ENCODE assay signal across 1 cellular context in genomic region chr5:73507062-73507461, GRCh38.
TF ChIP-seq lines count a peak whose summit lies in the region.

No MANE protein-coding gene starts in this region.

TF ChIP-seq in GM23338, 12 proteins besides CTCF, POLR2A, EP300 and RAD21 (continued from another document):
- TF ChIP-seq REST (IDR thresholded peaks at IDR 0.05; ENCODE audit: unreplicated experiment): no peak
- TF ChIP-seq ZNF114 (CRISPR knock-in tag; IDR thresholded peaks at IDR 0.05): no peak
- TF ChIP-seq EZH2 (IDR thresholded peaks at IDR 0.05; ENCODE audit: low read depth, unreplicated experiment): no peak
- no peak for TF ChIP-seq CREB1 (CRISPR knock-in tag; IDR thresholded peaks at IDR 0.05; ENCODE audit: low read depth)
- TF ChIP-seq JUNB (IDR thresholded peaks at IDR 0.05; ENCODE audit: unreplicated experiment): no peak
- TF ChIP-seq ETS1 (IDR thresholded peaks at IDR 0.05): no peak
- TF ChIP-seq, protein P1, sequence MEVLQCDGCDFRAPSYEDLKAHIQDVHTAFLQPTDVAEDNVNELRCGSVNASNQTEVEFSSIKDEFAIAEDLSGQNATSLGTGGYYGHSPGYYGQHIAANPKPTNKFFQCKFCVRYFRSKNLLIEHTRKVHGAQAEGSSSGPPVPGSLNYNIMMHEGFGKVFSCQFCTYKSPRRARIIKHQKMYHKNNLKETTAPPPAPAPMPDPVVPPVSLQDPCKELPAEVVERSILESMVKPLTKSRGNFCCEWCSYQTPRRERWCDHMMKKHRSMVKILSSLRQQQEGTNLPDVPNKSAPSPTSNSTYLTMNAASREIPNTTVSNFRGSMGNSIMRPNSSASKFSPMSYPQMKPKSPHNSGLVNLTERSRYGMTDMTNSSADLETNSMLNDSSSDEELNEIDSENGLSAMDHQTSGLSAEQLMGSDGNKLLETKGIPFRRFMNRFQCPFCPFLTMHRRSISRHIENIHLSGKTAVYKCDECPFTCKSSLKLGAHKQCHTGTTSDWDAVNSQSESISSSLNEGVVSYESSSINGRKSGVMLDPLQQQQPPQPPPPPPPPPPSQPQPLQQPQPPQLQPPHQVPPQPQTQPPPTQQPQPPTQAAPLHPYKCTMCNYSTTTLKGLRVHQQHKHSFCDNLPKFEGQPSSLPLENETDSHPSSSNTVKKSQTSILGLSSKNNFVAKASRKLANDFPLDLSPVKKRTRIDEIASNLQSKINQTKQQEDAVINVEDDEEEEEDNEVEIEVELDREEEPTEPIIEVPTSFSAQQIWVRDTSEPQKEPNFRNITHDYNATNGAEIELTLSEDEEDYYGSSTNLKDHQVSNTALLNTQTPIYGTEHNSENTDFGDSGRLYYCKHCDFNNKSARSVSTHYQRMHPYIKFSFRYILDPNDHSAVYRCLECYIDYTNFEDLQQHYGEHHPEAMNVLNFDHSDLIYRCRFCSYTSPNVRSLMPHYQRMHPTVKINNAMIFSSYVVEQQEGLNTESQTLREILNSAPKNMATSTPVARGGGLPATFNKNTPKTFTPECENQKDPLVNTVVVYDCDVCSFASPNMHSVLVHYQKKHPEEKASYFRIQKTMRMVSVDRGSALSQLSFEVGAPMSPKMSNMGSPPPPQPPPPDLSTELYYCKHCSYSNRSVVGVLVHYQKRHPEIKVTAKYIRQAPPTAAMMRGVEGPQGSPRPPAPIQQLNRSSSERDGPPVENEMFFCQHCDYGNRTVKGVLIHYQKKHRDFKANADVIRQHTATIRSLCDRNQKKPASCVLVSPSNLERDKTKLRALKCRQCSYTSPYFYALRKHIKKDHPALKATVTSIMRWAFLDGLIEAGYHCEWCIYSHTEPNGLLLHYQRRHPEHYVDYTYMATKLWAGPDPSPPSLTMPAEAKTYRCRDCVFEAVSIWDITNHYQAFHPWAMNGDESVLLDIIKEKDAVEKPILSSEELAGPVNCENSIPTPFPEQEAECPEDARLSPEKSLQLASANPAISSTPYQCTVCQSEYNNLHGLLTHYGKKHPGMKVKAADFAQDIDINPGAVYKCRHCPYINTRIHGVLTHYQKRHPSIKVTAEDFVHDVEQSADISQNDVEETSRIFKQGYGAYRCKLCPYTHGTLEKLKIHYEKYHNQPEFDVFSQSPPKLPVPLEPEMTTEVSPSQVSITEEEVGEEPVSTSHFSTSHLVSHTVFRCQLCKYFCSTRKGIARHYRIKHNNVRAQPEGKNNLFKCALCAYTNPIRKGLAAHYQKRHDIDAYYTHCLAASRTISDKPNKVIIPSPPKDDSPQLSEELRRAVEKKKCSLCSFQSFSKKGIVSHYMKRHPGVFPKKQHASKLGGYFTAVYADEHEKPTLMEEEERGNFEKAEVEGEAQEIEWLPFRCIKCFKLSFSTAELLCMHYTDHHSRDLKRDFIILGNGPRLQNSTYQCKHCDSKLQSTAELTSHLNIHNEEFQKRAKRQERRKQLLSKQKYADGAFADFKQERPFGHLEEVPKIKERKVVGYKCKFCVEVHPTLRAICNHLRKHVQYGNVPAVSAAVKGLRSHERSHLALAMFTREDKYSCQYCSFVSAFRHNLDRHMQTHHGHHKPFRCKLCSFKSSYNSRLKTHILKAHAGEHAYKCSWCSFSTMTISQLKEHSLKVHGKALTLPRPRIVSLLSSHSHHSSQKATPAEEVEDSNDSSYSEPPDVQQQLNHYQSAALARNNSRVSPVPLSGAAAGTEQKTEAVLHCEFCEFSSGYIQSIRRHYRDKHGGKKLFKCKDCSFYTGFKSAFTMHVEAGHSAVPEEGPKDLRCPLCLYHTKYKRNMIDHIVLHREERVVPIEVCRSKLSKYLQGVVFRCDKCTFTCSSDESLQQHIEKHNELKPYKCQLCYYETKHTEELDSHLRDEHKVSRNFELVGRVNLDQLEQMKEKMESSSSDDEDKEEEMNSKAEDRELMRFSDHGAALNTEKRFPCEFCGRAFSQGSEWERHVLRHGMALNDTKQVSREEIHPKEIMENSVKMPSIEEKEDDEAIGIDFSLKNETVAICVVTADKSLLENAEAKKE (CRISPR knock-in tag; IDR thresholded peaks at IDR 0.05): no peak
- TF ChIP-seq ZNF331 (CRISPR knock-in tag; IDR thresholded peaks at IDR 0.05; ENCODE audit: low read depth): no peak
- no peak for TF ChIP-seq EZH2phosphoT487 (IDR thresholded peaks at IDR 0.05; ENCODE audit: unreplicated experiment)
- no peak for TF ChIP-seq POLR2AphosphoS5 (IDR thresholded peaks at IDR 0.05; ENCODE audit: low read depth)
TF ChIP-seq in GM23338: peak in this region for 0.
